ENCODE assay signal across 8 cellular contexts in genomic region chr12:124392991-124393790, GRCh38.
DNase-seq lines count a peak whose midpoint lies in the region; ATAC-seq and TF ChIP-seq lines count a peak whose summit lies in the region.

No MANE protein-coding gene starts in this region.

- H3K9ac ChIP-seq in HUES64 (ENCODE audit: low read depth, low read length): no peak overlapping the region

- BruUV-seq in A673 (replicated peaks; lab: Mats Ljungman, UMichigan): no TSS peak

- TF ChIP-seq CTCF in A673 (conservative IDR thresholded peaks at IDR 0.05; ENCODE audit: low read depth, low read length) (no peak), coronary artery (IDR thresholded peaks at IDR 0.05) (no peak), lower lobe of right lung (IDR thresholded peaks at IDR 0.05) (no peak), tibial nerve (IDR thresholded peaks at IDR 0.05) (no peak)

- peak overlapping the region; percentile 56 for H3K27ac ChIP-seq in A673 (ENCODE audit: low read depth, low read length, poor library complexity, severe bottlenecking)
- peak overlapping the region; percentile 59 for H3K27ac ChIP-seq in HUES64 (ENCODE audit: low read depth, low read length)
- peak overlapping the region; percentile 95 to 96 for H3K27ac ChIP-seq in coronary artery
- peak overlapping the region; percentile 89 for H3K27ac ChIP-seq in lower lobe of right lung
- H3K27ac ChIP-seq in tibial nerve: peak overlapping the region; percentile 75 to 91 (median 84)

- H3K36me3 ChIP-seq in A673 (ENCODE audit: insufficient read depth, low read length, poor library complexity, severe bottlenecking) (peaks cover 34% of the 10 kb centered on the region), HUES64 (ENCODE audit: insufficient read depth, low read length) (peaks cover 39% of the 10 kb centered on the region), lower lobe of right lung (peaks cover 53% of the 10 kb centered on the region), tibial nerve (peaks cover 0 to 28% (median 0%) of the 10 kb centered on the region in 3 donors)

- DNase-seq in A673 (ENCODE audit: low spot score) (peak; percentile 57), coronary artery (ENCODE audit: low spot score) (peak; percentile 98), lower lobe of right lung (peak; percentile 79), tibial nerve (ENCODE audit: low spot score in 2 of 2) (peak; percentile 71 to 77), NCI-H1436 (lab: John Stamatoyannopoulos, UW) (no peak), NCI-H774 (lab: John Stamatoyannopoulos, UW) (no peak)

- POLR2A ChIA-PET in A673 (lab: Charles Lee; ENCODE audit: low non-redundant PET): no interaction called here

- TF ChIP-seq EP300 in tibial nerve (IDR thresholded peaks at IDR 0.05): peak; percentile 24 to 88

- H3K27me3 ChIP-seq in A673 (replicated peaks; ENCODE audit: insufficient read depth, low read depth, low read length, poor library complexity): no peaks in the 10 kb centered on the region
- H3K27me3 ChIP-seq in HUES64 (ENCODE audit: insufficient read depth, low read length): no peaks in the 10 kb centered on the region
- H3K27me3 ChIP-seq in lower lobe of right lung (ENCODE audit: low read depth): no peaks in the 10 kb centered on the region
- no peaks in the 10 kb centered on the region for H3K27me3 ChIP-seq in tibial nerve

- H3K9me3 ChIP-seq in A673 (ENCODE audit: low read depth, low read length, poor library complexity, severe bottlenecking) (no peaks in the 10 kb centered on the region), HUES64 (ENCODE audit: insufficient read depth, low read depth, low read length) (no peaks in the 10 kb centered on the region), lower lobe of right lung (no peaks in the 10 kb centered on the region), tibial nerve (no peaks in the 10 kb centered on the region)

- H3K4me3 ChIP-seq in A673 (ENCODE audit: low read depth, low read length, poor library complexity, severe bottlenecking): no peak overlapping the region
- no peak overlapping the region for H3K4me3 ChIP-seq in HUES64 (ENCODE audit: low read length)
- no peak overlapping the region for H3K4me3 ChIP-seq in coronary artery
- no peak overlapping the region for H3K4me3 ChIP-seq in lower lobe of right lung
- H3K4me3 ChIP-seq in tibial nerve: no peak overlapping the region

- WGBS in HUES64: 70% methylated on average over 18 of the region's 18 CpGs
- 17 to 25% methylated on average over 5 to 7 of the region's 18 CpGs for WGBS in tibial nerve, 2 donors

- intact Hi-C loops in A673 (cut with micrococcal nuclease; ENCODE audit: unreplicated experiment) (no loop called here), lower lobe of right lung (cut with DNase I) (no loop called here)

- H3K4me1 ChIP-seq in A673 (ENCODE audit: insufficient read depth, low read length, poor library complexity, severe bottlenecking) (peaks cover 38% of the 10 kb centered on the region), HUES64 (ENCODE audit: insufficient read depth, low read length) (peaks cover 7% of the 10 kb centered on the region; the same call in 1 of the 2 replicates), lower lobe of right lung (peaks cover 80% of the 10 kb centered on the region), tibial nerve (peaks cover 7 to 99% (median 86%) of the 10 kb centered on the region in 4 donors)

- TF ChIP-seq POLR2A in tibial nerve (IDR thresholded peaks at IDR 0.05): no peak

- ATAC-seq in lower lobe of right lung (peak; percentile 23 to 32), GM18502 (IDR thresholded peaks at IDR 0.05; ENCODE audit: poor library complexity, unreplicated experiment) (no peak)

- CTCF ChIA-PET in A673 (lab: Charles Lee): no interaction called here

Comparison
In these comparisons a context has a peak if more than half of its experiments do, and no peak if none do; other contexts are left out.
1. DNase-seq: peak in A673 (single experiment), coronary artery (single experiment), lower lobe of right lung (single experiment) and tibial nerve (2 of 2); none in NCI-H1436 (single experiment) and NCI-H774 (single experiment).
2. Peak in every context shown above with its lines, with median percentiles within 50 percentile points of each other: H3K27ac ChIP-seq.